26 cellular contexts compared by ENCODE assay signal in the genomic region with DNA sequence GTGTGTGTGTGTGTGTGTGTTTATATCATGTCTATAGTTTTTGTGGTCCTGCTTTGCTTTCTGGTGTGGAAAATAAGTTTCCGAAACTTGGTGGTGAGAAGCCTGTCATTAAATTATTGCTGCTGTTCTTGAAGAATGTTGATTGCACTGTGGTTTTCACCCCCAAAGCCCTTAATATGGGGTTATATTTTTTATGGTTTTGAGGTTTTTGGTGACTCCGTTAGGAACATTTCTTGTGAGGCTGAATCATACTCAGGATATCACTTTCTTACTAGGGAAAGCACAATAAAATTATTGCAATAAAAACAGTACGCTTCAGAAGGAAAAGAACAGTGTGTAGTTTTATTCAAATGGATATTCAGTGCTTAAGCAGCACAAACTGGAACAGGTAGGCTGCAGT.
DNase-seq lines count a peak whose midpoint lies in the region; ATAC-seq, FAIRE-seq and TF ChIP-seq lines count a peak whose summit lies in the region.
"Had no signal": no experiment of that assay in that cellular context is flagged by ENCODE, and none has a peak within 500 bp of the region (broad histone marks: within the 10 kb centered on the region; RNA-seq: fewer than 3 reads in every experiment).

No MANE protein-coding gene starts in this region.

- H3K4me3 Mint-ChIP-seq in astrocyte (ENCODE audit: unreplicated experiment): no peak overlapping the region
- H3K4me3 Mint-ChIP-seq: CD4-positive, alpha-beta memory T cell; HFFc6 had no signal

- peak; percentile 2 for DNase-seq in HS-5 (ENCODE audit: low read depth)
- peak; percentile 3 for DNase-seq in astrocyte (ENCODE audit: low read depth)
- peak; percentile 31 for DNase-seq in fibroblast of peridontal ligament (ENCODE audit: extremely low read depth)
- DNase-seq in stromal cell of bone marrow (ENCODE audit: low read depth): peak; percentile 41
- DNase-seq in LoVo (ENCODE audit: low spot score): no peak
- DNase-seq: C1 segment of cervical spinal cord; CD4-positive, alpha-beta memory T cell; COR-L47; DMS53; GM23248; HFFc6; Kasumi-1; MG63; NCI-H1105 treated with DMSO at 0.1 percent for 48 hours; NCI-H146; NCI-H2029; NCI-H446 treated with DMSO at 0.1 percent for 48 hours; NCI-H526 treated with DMSO at 0.1 percent for 48 hours; Right ventricle myocardium superior; RPMI8226 had no signal

- no peak for TF ChIP-seq CTCF in astrocyte (IDR thresholded peaks at IDR 0.05; ENCODE audit: insufficient read depth, low read depth, low read length)

- ATAC-seq in HG02623 (IDR thresholded peaks at IDR 0.05; ENCODE audit: unreplicated experiment) (no peak), HG03108 (IDR thresholded peaks at IDR 0.05; ENCODE audit: unreplicated experiment) (no peak)
- ATAC-seq: HepG2 had no signal

- H3K27ac ChIP-seq in astrocyte (ENCODE audit: low read depth, low read length): no peak overlapping the region
- H3K27ac ChIP-seq: GM23248, HL-60, SJSA1 had no signal

- H3K4me1 Mint-ChIP-seq in astrocyte (ENCODE audit: low read depth, unreplicated experiment): no peaks in the 10 kb centered on the region
- H3K4me1 Mint-ChIP-seq: CD4-positive, alpha-beta memory T cell had no signal

- no peak for FAIRE-seq in astrocyte (lab: Jason Lieb, UNC)
- FAIRE-seq: HepG2 had no signal

- H3K27me3 ChIP-seq in astrocyte (ENCODE audit: insufficient read depth, low read length): no peaks in the 10 kb centered on the region
- H3K27me3 ChIP-seq: MG63, SJSA1 had no signal

- no peaks in the 10 kb centered on the region for H3K36me3 ChIP-seq in astrocyte (ENCODE audit: insufficient read depth, low read length)
- H3K36me3 ChIP-seq: HAP-1, MG63, SJSA1 had no signal

- H3K79me2 ChIP-seq in astrocyte (ENCODE audit: insufficient read depth, low read length): no peaks in the 10 kb centered on the region

- H3K4me2 ChIP-seq in astrocyte (ENCODE audit: low read length): no peak overlapping the region

- no peak overlapping the region for H3K27ac Mint-ChIP-seq in astrocyte (ENCODE audit: unreplicated experiment)
- H3K27ac Mint-ChIP-seq: CD4-positive, alpha-beta memory T cell; HFFc6 had no signal

- no peaks in the 10 kb centered on the region for H3K27me3 Mint-ChIP-seq in astrocyte (ENCODE audit: low read depth, unreplicated experiment)
- H3K27me3 Mint-ChIP-seq: CD4-positive, alpha-beta memory T cell had no signal

- no peaks in the 10 kb centered on the region for H3K36me3 Mint-ChIP-seq in astrocyte (ENCODE audit: low read depth, unreplicated experiment)
- H3K36me3 Mint-ChIP-seq: CD4-positive, alpha-beta memory T cell had no signal

- H3K9ac ChIP-seq in astrocyte (ENCODE audit: low read length): no peak overlapping the region
- H3K9ac ChIP-seq: GM23248 had no signal

- H4K20me1 ChIP-seq in astrocyte (ENCODE audit: insufficient read depth, low read length): no peaks in the 10 kb centered on the region

- no peaks in the 10 kb centered on the region for H3K4me1 ChIP-seq in astrocyte (ENCODE audit: insufficient read depth, low read length)
- H3K4me1 ChIP-seq: HAP-1, SJSA1 had no signal

- no peaks in the 10 kb centered on the region for H3K9me3 ChIP-seq in astrocyte (ENCODE audit: insufficient read depth, low read depth, low read length)
- H3K9me3 ChIP-seq: HAP-1, MG63, SJSA1 had no signal

- H3K9me3 Mint-ChIP-seq in astrocyte (ENCODE audit: unreplicated experiment): no peaks in the 10 kb centered on the region

- H3K4me3 ChIP-seq in astrocyte (ENCODE audit: insufficient read depth, low read depth, low read length): no peak overlapping the region
- H3K4me3 ChIP-seq: GM23248, HAP-1, MG63, SJSA1 had no signal

- H2AFZ ChIP-seq in astrocyte (ENCODE audit: low read depth, low read length): no peak overlapping the region
- H2AFZ ChIP-seq: GM23248 had no signal
